8 cellular contexts compared by ENCODE assay signal in the genomic region with DNA sequence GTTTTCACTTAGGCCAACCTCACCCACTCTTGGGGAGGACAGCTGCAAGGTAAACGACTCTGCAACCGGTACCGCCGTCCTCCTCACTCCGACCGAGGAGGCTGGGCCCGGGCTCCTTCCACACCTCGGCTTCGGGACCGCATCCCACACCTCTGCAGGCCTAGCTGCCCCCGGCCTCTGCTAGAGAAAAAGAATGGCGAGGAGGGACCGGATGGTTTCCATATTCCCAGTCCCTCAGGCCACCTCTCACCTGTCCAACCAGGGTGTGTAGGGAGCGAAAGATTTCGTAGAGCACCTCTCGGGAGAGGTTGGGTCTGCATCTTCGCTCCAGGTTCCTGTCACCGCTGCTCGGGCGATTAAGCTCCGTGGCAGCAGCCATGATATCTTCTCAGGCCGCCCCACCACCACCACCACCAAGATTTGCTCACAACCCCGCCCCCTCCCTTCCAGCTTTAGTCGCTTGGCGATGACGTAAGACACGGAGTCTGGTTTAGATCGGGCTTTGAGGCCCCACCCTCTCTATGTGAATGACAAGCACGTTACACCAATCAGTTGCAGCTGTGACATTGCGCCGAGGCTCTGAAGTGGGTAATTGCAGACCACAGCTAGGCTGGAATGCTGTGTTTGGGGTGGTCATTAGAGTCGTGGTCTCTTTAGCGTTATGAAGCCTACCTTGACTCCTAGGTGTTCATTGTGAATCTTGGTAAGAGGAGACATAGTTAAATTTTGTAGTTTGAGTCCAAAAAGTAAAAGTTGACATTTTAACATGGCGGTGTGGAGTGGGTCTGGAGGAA. TPM values are rescaled to one million over a fixed set of nuclear protein-coding genes. Genes with fewer than 3 reads are reported as not detected.
DNase-seq lines count a peak whose midpoint lies in the region; ATAC-seq, FAIRE-seq and TF ChIP-seq lines count a peak whose summit lies in the region.

A gene with protein sequence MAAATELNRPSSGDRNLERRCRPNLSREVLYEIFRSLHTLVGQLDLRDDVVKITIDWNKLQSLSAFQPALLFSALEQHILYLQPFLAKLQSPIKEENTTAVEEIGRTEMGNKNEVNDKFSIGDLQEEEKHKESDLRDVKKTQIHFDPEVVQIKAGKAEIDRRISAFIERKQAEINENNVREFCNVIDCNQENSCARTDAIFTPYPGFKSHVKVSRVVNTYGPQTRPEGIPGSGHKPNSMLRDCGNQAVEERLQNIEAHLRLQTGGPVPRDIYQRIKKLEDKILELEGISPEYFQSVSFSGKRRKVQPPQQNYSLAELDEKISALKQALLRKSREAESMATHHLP (minus strand): TSS at position 428 of the 794 bp plus-strand sequence. CDS start 49 bp downstream, at position 379.

- intact Hi-C loops in T-helper 1 cell treated with Interleukin-12 subunit alpha and Interleukin-12 subunit beta and Interleukin-4 antibody, amounts not matched to agents 30 ng/mL and 1 ng/mL, for 36 hours (cut with micrococcal nuclease): loop anchor here (1.0 to 10.0 kb wide), 9 partner anchors 54 to 1858 kb away; a partner anchor contains a TSS
- intact Hi-C loops in left ventricle myocardium inferior (cut with micrococcal nuclease): no loop called here

- DNase-seq in GM12891 (ENCODE audit: insufficient read length, low spot score): peak; percentile 53
- DNase-seq in NCI-H146 treated with DMSO at 0.1 percent for 48 hours (lab: John Stamatoyannopoulos, UW; ENCODE audit: unreplicated experiment): peak; percentile 74
- DNase-seq in amniotic epithelial cell (ENCODE audit: low read depth): peak; percentile 96
- peak; percentile 90 for DNase-seq in left ventricle myocardium inferior
- peak; percentile 82 for DNase-seq in progenitor cell of endocrine pancreas (ENCODE audit: low spot score, unreplicated experiment)
- peak; percentile 94 for DNase-seq in ureter (ENCODE audit: low spot score)

- no peak for TF ChIP-seq CTCF in left ventricle myocardium inferior (IDR thresholded peaks at IDR 0.05; ENCODE audit: borderline replicate concordance)
- TF ChIP-seq CTCF in progenitor cell of endocrine pancreas (IDR thresholded peaks at IDR 0.05; ENCODE audit: unreplicated experiment): no peak

- peak within 1 kb of the TSS; percentile 98 for H3K27ac Mint-ChIP-seq in progenitor cell of endocrine pancreas

- H3K27ac ChIP-seq in left ventricle myocardium inferior (replicated peaks): peak within 1 kb of the TSS; percentile 79

- H3K4me1 ChIP-seq in left ventricle myocardium inferior: peaks cover 32% of the 10 kb centered on the region

- peaks cover 2% of the 10 kb centered on the region for H3K9me3 Mint-ChIP-seq in progenitor cell of endocrine pancreas (ENCODE audit: low read depth)

- peaks cover 7% of the 10 kb centered on the region for H3K27me3 ChIP-seq in left ventricle myocardium inferior (ENCODE audit: low read depth)

- peak within 1 kb of the TSS; percentile 88 for H3K4me3 ChIP-seq in left ventricle myocardium inferior

- peaks cover 24% of the 10 kb centered on the region for H3K27me3 Mint-ChIP-seq in progenitor cell of endocrine pancreas

- H3K4me1 Mint-ChIP-seq in progenitor cell of endocrine pancreas (ENCODE audit: low read depth): peaks cover 14% of the 10 kb centered on the region

- no peaks in the 10 kb centered on the region for H3K9me3 ChIP-seq in left ventricle myocardium inferior (replicated peaks)

- FAIRE-seq in GM12891 (lab: Jason Lieb, UNC): peak; percentile 97

- TF ChIP-seq POLR2A in GM12891 (IDR thresholded peaks at IDR 0.05; ENCODE audit: low read depth, low read length): no peak

- H3K36me3 ChIP-seq in left ventricle myocardium inferior: no peaks in the 10 kb centered on the region

- peak within 1 kb of the TSS; percentile 92 for H3K4me3 Mint-ChIP-seq in progenitor cell of endocrine pancreas (ENCODE audit: low read depth)

- peak; percentile 98 for ATAC-seq in HG02870 (IDR thresholded peaks at IDR 0.05; ENCODE audit: unreplicated experiment)

- H3K36me3 Mint-ChIP-seq in progenitor cell of endocrine pancreas (ENCODE audit: insufficient read depth): no peaks in the 10 kb centered on the region

TF ChIP-seq in GM12891, 5 proteins besides CTCF, POLR2A, EP300 and RAD21:
- TF ChIP-seq POLR2AphosphoS5 (IDR thresholded peaks at IDR 0.05; ENCODE audit: low read depth, low read length): 0 out of 2 replicates have a peak, but pooled peaks have one; percentile 43
- TF ChIP-seq TAF1 (IDR thresholded peaks at IDR 0.05; ENCODE audit: low read depth, low read length): peak; percentile 53; the same call in 1 of the 2 replicates
- no peak for TF ChIP-seq POU2F2 (IDR thresholded peaks at IDR 0.05; ENCODE audit: low read depth, low read length)
- no peak for TF ChIP-seq SPI1 (IDR thresholded peaks at IDR 0.05; ENCODE audit: low read depth, low read length)
- TF ChIP-seq PAX5 (IDR thresholded peaks at IDR 0.05; ENCODE audit: insufficient read depth, low read length, severe bottlenecking): no peak

RNA-seq across cellular contexts. Expression of the gene that starts here (rescaled TPM):
- 19.3 TPM for polyA plus RNA-seq in GM12891 (2012; ENCODE audit: low read depth, missing spikeins)
- total RNA-seq in T-helper 1 cell treated with Interleukin-12 subunit alpha and Interleukin-12 subunit beta and Interleukin-4 antibody, amounts not matched to agents 30 ng/mL and 1 ng/mL, for 36 hours: 20.8 and 22.6 TPM in 2 replicates
- 8.4 TPM for total RNA-seq in left ventricle myocardium inferior
- total RNA-seq in progenitor cell of endocrine pancreas: 29.2 and 32.8 TPM in 2 replicates
- total RNA-seq in ureter: 24.9 TPM

Comparison
In these comparisons a context has a peak if more than half of its experiments do, and no peak if none do; other contexts are left out.
1. Peak in every context shown above with its lines: DNase-seq, ATAC-seq, H3K4me3 ChIP-seq and H3K27ac ChIP-seq.